Comparison of ENCODE assay signal across 19 cellular contexts in genomic region chr12:114875323-114875722, GRCh38.
"Had no signal": no experiment of that assay in that cellular context is flagged by ENCODE, and none has a peak within 500 bp of the region (broad histone marks: within the 10 kb centered on the region; RNA-seq: fewer than 3 reads in every experiment).

No MANE protein-coding gene starts in this region.

- H3K4me3 Mint-ChIP-seq: natural killer cell; stimulated activated naive B cell treated with anti-CD40 and anti-IgM and Interleukin-4, amounts not matched to agents 10 μg/mL and 1 μg/mL and 100 μg/mL, for 72 hours had no signal

- H3K36me3 ChIP-seq: colonic mucosa, right lobe of liver, stomach, thoracic aorta, transverse colon had no signal

- H2AFZ ChIP-seq: parathyroid adenoma had no signal

- H3K4me3 ChIP-seq: colonic mucosa, psoas muscle, right lobe of liver, stomach, thoracic aorta, transverse colon had no signal

- H3K27me3 Mint-ChIP-seq: stimulated activated naive B cell treated with anti-CD40 and anti-IgM and Interleukin-4, amounts not matched to agents 10 μg/mL and 1 μg/mL and 100 μg/mL, for 72 hours had no signal

- H3K4me1 ChIP-seq: colonic mucosa, foreskin keratinocyte, parathyroid adenoma, psoas muscle, stomach, transverse colon had no signal

- H3K4me1 Mint-ChIP-seq: natural killer cell; stimulated activated naive B cell treated with anti-CD40 and anti-IgM and Interleukin-4, amounts not matched to agents 10 μg/mL and 1 μg/mL and 100 μg/mL, for 72 hours had no signal

- H3K9me3 ChIP-seq: colonic mucosa, psoas muscle, right lobe of liver, stomach, thoracic aorta, transverse colon had no signal

- H3K27ac Mint-ChIP-seq: natural killer cell; stimulated activated naive B cell treated with anti-CD40 and anti-IgM and Interleukin-4, amounts not matched to agents 10 μg/mL and 1 μg/mL and 100 μg/mL, for 72 hours had no signal

- H3K36me3 Mint-ChIP-seq: natural killer cell; stimulated activated naive B cell treated with anti-CD40 and anti-IgM and Interleukin-4, amounts not matched to agents 10 μg/mL and 1 μg/mL and 100 μg/mL, for 72 hours had no signal

- H3K27ac ChIP-seq: colonic mucosa, foreskin keratinocyte, parathyroid adenoma, psoas muscle, stomach, thoracic aorta, transverse colon had no signal

- DNase-seq: colonic mucosa; dermis blood vessel endothelial cell; erythroblast; foreskin keratinocyte; kidney; left cardiac atrium; mammary epithelial cell; natural killer cell; psoas muscle; retina; right lobe of liver; stimulated activated CD4-positive, alpha-beta T cell treated with anti-CD3 and anti-CD28 coated beads, Interleukin-2, amount 100 ng/mL, for 24 hours; stimulated activated CD4-positive, alpha-beta T cell treated with anti-CD3 and anti-CD28 coated beads, Interleukin-4, amount 100 ng/mL, for 4 hours; stimulated activated naive B cell treated with anti-CD40 and anti-IgM and Interleukin-4, amounts not matched to agents 10 μg/mL and 1 μg/mL and 100 μg/mL, for 72 hours; stomach; substantia nigra; transverse colon had no signal

- H3K27me3 ChIP-seq: colonic mucosa, foreskin keratinocyte, right lobe of liver, stomach, transverse colon had no signal

- H3K79me2 ChIP-seq: parathyroid adenoma had no signal

- ATAC-seq: foreskin keratinocyte; left cardiac atrium; natural killer cell; psoas muscle; stimulated activated naive B cell treated with anti-CD40 and anti-IgM and Interleukin-4, amounts not matched to agents 10 μg/mL and 1 μg/mL and 100 μg/mL, for 72 hours had no signal
